In genomic region chr16:1971678-1972489, GRCh38 we compare ENCODE assay signal across 1 cellular context.
TF ChIP-seq lines count a peak whose summit lies in the region.

TSS of gene TBL3 (plus strand) at chr16:1972053. CDS start at chr16:1972165, 112 bp downstream.

TF ChIP-seq in WTC11, 78 proteins besides CTCF, POLR2A, EP300 and RAD21 (continued from another document):
- peak; percentile 90; the same call in 1 of the 2 replicates for TF ChIP-seq FOXP4 (CRISPR knock-in tag; IDR thresholded peaks at IDR 0.05)
- no peak for TF ChIP-seq NR3C1 (CRISPR knock-in tag; conservative IDR thresholded peaks at IDR 0.05; ENCODE audit: low read depth)
- TF ChIP-seq NR2C2 (CRISPR knock-in tag; IDR thresholded peaks at IDR 0.05) = 0 out of 2 replicates have a peak, but pooled peaks have one; percentile 56
- no peak for TF ChIP-seq PRDM15 (CRISPR knock-in tag; IDR thresholded peaks at IDR 0.05)
- no peak for TF ChIP-seq RORB (CRISPR knock-in tag; IDR thresholded peaks at IDR 0.05)
- no peak for TF ChIP-seq TCF7 (CRISPR knock-in tag; IDR thresholded peaks at IDR 0.05; ENCODE audit: low read depth)
- peak; percentile 45; the same call in 1 of the 2 replicates for TF ChIP-seq MYBL2 (CRISPR knock-in tag; IDR thresholded peaks at IDR 0.05)
- peak; percentile 50; the same call in 1 of the 2 replicates for TF ChIP-seq ZNF281 (CRISPR knock-in tag; IDR thresholded peaks at IDR 0.05)
- TF ChIP-seq ZBTB43 (CRISPR knock-in tag; IDR thresholded peaks at IDR 0.05) = no peak
- TF ChIP-seq IRF1 (CRISPR knock-in tag; IDR thresholded peaks at IDR 0.05) = 0 out of 2 replicates have a peak, but pooled peaks have one; percentile 36
- TF ChIP-seq GRHL2 (CRISPR knock-in tag; IDR thresholded peaks at IDR 0.05; ENCODE audit: insufficient replicate concordance, severe bottlenecking) = no peak
- TF ChIP-seq HMGXB4 (CRISPR knock-in tag; IDR thresholded peaks at IDR 0.05) = peak; percentile 92
- peak; percentile 75; the same call in 1 of the 2 replicates for TF ChIP-seq SMAD4 (CRISPR knock-in tag; IDR thresholded peaks at IDR 0.05)
- peak; percentile 99 for TF ChIP-seq CBFB (CRISPR knock-in tag; IDR thresholded peaks at IDR 0.05; ENCODE audit: low read depth)
- TF ChIP-seq ZNF138 (CRISPR knock-in tag; conservative IDR thresholded peaks at IDR 0.05) = no peak
- no peak for TF ChIP-seq ZNF219 (CRISPR knock-in tag; IDR thresholded peaks at IDR 0.05; ENCODE audit: borderline replicate concordance)
- TF ChIP-seq RELA (CRISPR knock-in tag; IDR thresholded peaks at IDR 0.05; ENCODE audit: borderline replicate concordance) = no peak
